18 cellular contexts compared by ENCODE assay signal in the genomic region with DNA sequence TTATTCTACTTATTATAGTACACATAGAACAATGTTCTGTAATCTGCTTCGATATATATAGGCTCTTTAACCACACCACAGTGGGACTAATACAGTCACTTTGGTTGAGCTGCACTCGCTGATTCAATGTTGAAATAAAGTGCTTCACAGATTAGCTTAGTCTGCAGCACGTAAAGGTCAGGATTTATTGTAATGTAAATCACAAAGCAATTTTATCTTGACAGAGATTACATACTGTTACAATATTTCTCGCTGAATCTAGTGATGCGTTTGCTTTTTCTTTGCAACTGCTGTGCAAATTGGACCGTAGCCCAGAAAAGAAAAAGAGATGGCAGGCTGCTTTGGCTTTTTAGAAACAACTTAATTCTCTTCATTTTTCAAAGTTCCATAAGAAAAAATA. TPM values are rescaled to one million over a fixed set of nuclear protein-coding genes. Genes with fewer than 3 reads are reported as not detected.
DNase-seq lines count a peak whose midpoint lies in the region; ATAC-seq and TF ChIP-seq lines count a peak whose summit lies in the region.
"Had no signal": no experiment of that assay in that cellular context is flagged by ENCODE, and none has a peak within 500 bp of the region (broad histone marks: within the 10 kb centered on the region; RNA-seq: fewer than 3 reads in every experiment).

No MANE protein-coding gene starts in this region.

- 46 to 54% methylated on average over 6 of the region's 6 CpGs for WGBS in heart right ventricle, 2 donors

- peaks cover 0 to 7% (median 0%) of the 10 kb centered on the region in 11 donors for H3K9me3 ChIP-seq in heart right ventricle
- H3K9me3 ChIP-seq: esophagus squamous epithelium had no signal

- H3K27ac ChIP-seq in heart right ventricle: no peak overlapping the region
- H3K27ac ChIP-seq: esophagus squamous epithelium had no signal

- DNase-seq in G401 (ENCODE audit: low spot score): peak; percentile 10
- peak; percentile 52 for DNase-seq in NCI-H345 (lab: John Stamatoyannopoulos, UW)
- peak; percentile 58 for DNase-seq in astrocyte of the hippocampus (ENCODE audit: low read depth, low spot score)
- DNase-seq in medulla oblongata (ENCODE audit: extremely low spot score): peak; percentile 31
- no peak for DNase-seq in heart right ventricle
- DNase-seq in NK-92 (lab: John Stamatoyannopoulos, UW; ENCODE audit: unreplicated experiment): no peak
- no peak for DNase-seq in mucosa of gallbladder (ENCODE audit: low spot score)
- DNase-seq: ACHN; activated CD4-positive, alpha-beta T cell treated with anti-CD3 and anti-CD28 coated beads, Interleukin-2, amount 50 U/mL, for 1 hour; activated naive CD4-positive, alpha-beta T cell treated with anti-CD3 and anti-CD28 coated beads for 36 hours; CD4-positive, alpha-beta memory T cell; esophagus squamous epithelium; hippocampal formation; NCI-H2107; stimulated activated CD4-positive, alpha-beta T cell treated with anti-CD3 and anti-CD28 coated beads, Interleukin-1b, Interleukin-23, amount 100 ng/mL, for 48 hours had no signal

- ATAC-seq in heart right ventricle (no peak), HG02981 (IDR thresholded peaks at IDR 0.05; ENCODE audit: unreplicated experiment) (no peak)
- ATAC-seq: HepG2, sciatic nerve had no signal

- H3K36me3 ChIP-seq in heart right ventricle: no peaks in the 10 kb centered on the region
- H3K36me3 ChIP-seq: esophagus squamous epithelium had no signal

- intact Hi-C loops in heart right ventricle (cut with DNase I): no loop called here

- in situ Hi-C loops in G401 (cut with HindIII; ENCODE audit: low sequenced_read_pairs): no loop called here

- H3K4me3 ChIP-seq in heart right ventricle: no peak overlapping the region
- H3K4me3 ChIP-seq: esophagus squamous epithelium had no signal

- TF ChIP-seq CTCF in heart right ventricle (IDR thresholded peaks at IDR 0.05): no peak

- H3K4me1 ChIP-seq in heart right ventricle: no peaks in the 10 kb centered on the region
- H3K4me1 ChIP-seq: esophagus squamous epithelium had no signal

- H3K27me3 ChIP-seq in heart right ventricle: no peaks in the 10 kb centered on the region
- H3K27me3 ChIP-seq: esophagus squamous epithelium had no signal

RNA-seq across cellular contexts. Expression of a gene that starts 52.9 kb away (rescaled TPM):
- 20.2 and 48.4 TPM in 2 replicates for total RNA-seq in G401 (2014; rRNA removed; shearing (Covaris generic))
- total RNA-seq in heart right ventricle (10 to 100 TPM; 17.2 to 26.6 (median 21.3) TPM), mucosa of gallbladder (15.3 TPM)
- polyA plus RNA-seq in heart right ventricle: 10 to 100 TPM; 14.4 to 18.4 TPM

Comparison
In these comparisons a context has a peak if more than half of its experiments do, and no peak if none do; other contexts are left out.
1. DNase-seq: peak in G401 (single experiment), NCI-H345 (single experiment), astrocyte of the hippocampus (single experiment) and medulla oblongata (single experiment); none in heart right ventricle (0 of 2), NK-92 (single experiment) and mucosa of gallbladder (single experiment).